In genomic region chr10:68553599-68553998, GRCh38 we compare ENCODE assay signal across 30 cellular contexts.
"Had no signal": no experiment of that assay in that cellular context is flagged by ENCODE, and none has a peak within 500 bp of the region (broad histone marks: within the 10 kb centered on the region; RNA-seq: fewer than 3 reads in every experiment).

No MANE protein-coding gene starts in this region.

- H3K27ac Mint-ChIP-seq: activated B cell treated with CpG ODN at 0.5 μM for 24 hours; activated CD8-positive, alpha-beta T cell treated with anti-CD3 and anti-CD28 coated beads for 36 hours; activated naive CD8-positive, alpha-beta T cell; activated T-helper 17 cell treated with anti-CD3 and anti-CD28 coated beads, Interleukin-2, amount 50 U/mL, for 72 hours; dendritic cell treated with granulocyte-macrophage colony-stimulating factor and Interleukin-4, amounts not matched to agents 40 ng/mL and 50 ng/mL, for 4 days had no signal

- H3K4me3 ChIP-seq: coronary artery, dorsolateral prefrontal cortex, esophagus muscularis mucosa, gastrocnemius medialis, heart left ventricle had no signal

- H3K9me3 ChIP-seq: esophagus muscularis mucosa, gastrocnemius medialis, heart left ventricle had no signal

- H3K4me3 Mint-ChIP-seq: activated B cell treated with CpG ODN at 0.5 μM for 24 hours; activated CD8-positive, alpha-beta T cell treated with anti-CD3 and anti-CD28 coated beads for 36 hours; activated naive CD8-positive, alpha-beta T cell; activated T-cell treated with anti-CD3 and anti-CD28 coated beads, Interleukin-2, amount 50 U/mL, for 4 hours; activated T-helper 17 cell treated with anti-CD3 and anti-CD28 coated beads, Interleukin-2, amount 50 U/mL, for 72 hours; central memory CD8-positive, alpha-beta T cell; dendritic cell treated with granulocyte-macrophage colony-stimulating factor and Interleukin-4, amounts not matched to agents 40 ng/mL and 50 ng/mL, for 4 days had no signal

- H3K4me1 ChIP-seq: gastrocnemius medialis, heart left ventricle had no signal

- H3K27ac ChIP-seq: brain microvascular endothelial cell, coronary artery, dorsolateral prefrontal cortex, esophagus muscularis mucosa, foreskin keratinocyte, gastrocnemius medialis, heart left ventricle, VCaP had no signal

- H3K9me3 Mint-ChIP-seq: activated B cell treated with CpG ODN at 0.5 μM for 24 hours; activated CD8-positive, alpha-beta T cell treated with anti-CD3 and anti-CD28 coated beads for 36 hours; activated T-cell treated with anti-CD3 and anti-CD28 coated beads, Interleukin-2, amount 50 U/mL, for 4 hours; activated T-helper 17 cell treated with anti-CD3 and anti-CD28 coated beads, Interleukin-2, amount 50 U/mL, for 72 hours; central memory CD8-positive, alpha-beta T cell; dendritic cell treated with granulocyte-macrophage colony-stimulating factor and Interleukin-4, amounts not matched to agents 40 ng/mL and 50 ng/mL, for 4 days had no signal

- DNase-seq: activated B cell treated with CpG ODN at 0.5 μM for 24 hours; activated CD4-positive, alpha-beta T cell treated with anti-CD3 and anti-CD28 coated beads for 48 hours; activated CD4-positive, alpha-beta T cell treated with anti-CD3 and anti-CD28 coated beads, Interleukin-2, amount 50 U/mL, for 1 hour; activated CD4-positive, alpha-beta T cell treated with anti-CD3 and anti-CD28 coated beads, Interleukin-2, amount 50 U/mL, for 48 hours; activated CD8-positive, alpha-beta memory T cell treated with anti-CD3 and anti-CD28 coated beads for 24 hours; activated CD8-positive, alpha-beta T cell treated with anti-CD3 and anti-CD28 coated beads for 36 hours; activated effector memory CD4-positive, alpha-beta T cell treated with Interleukin-2 at 50 U/mL for 16 hours; activated gamma-delta T cell treated with Interleukin-2 at 50 U/mL for 16 hours; activated naive CD4-positive, alpha-beta T cell treated with anti-CD3 and anti-CD28 coated beads, Interleukin-2, amount 50 U/mL, for 16 hours; activated naive CD4-positive, alpha-beta T cell treated with Interleukin-2 at 50 U/mL for 16 hours; activated T-cell treated with anti-CD3 and anti-CD28 coated beads, Interleukin-2, amount 50 U/mL, for 4 hours; amniotic stem cell; anterior cingulate cortex; brain microvascular endothelial cell; dorsolateral prefrontal cortex; effector memory CD4-positive, alpha-beta T cell; erythroblast; gastrocnemius medialis; glutamatergic neuron; heart left ventricle; T-helper 2 cell had no signal

- ATAC-seq: activated CD4-positive, CD25-positive, alpha-beta regulatory T cell treated with anti-CD3 and anti-CD28 coated beads, Interleukin-2, amount 50 U/mL, for 24 hours; activated CD8-positive, alpha-beta T cell treated with anti-CD3 and anti-CD28 coated beads for 36 hours; activated T-cell treated with anti-CD3 and anti-CD28 coated beads, Interleukin-2, amount 50 U/mL, for 4 hours; activated T-helper 17 cell treated with anti-CD3 and anti-CD28 coated beads, Interleukin-2, amount 50 U/mL, for 72 hours; foreskin keratinocyte; gastrocnemius medialis; heart left ventricle had no signal

- H3K36me3 ChIP-seq: brain microvascular endothelial cell, esophagus muscularis mucosa, gastrocnemius medialis, heart left ventricle had no signal

- H3K36me3 Mint-ChIP-seq: activated naive CD8-positive, alpha-beta T cell had no signal

- H3K4me1 Mint-ChIP-seq: activated B cell treated with CpG ODN at 0.5 μM for 24 hours; central memory CD8-positive, alpha-beta T cell had no signal

- H3K27me3 ChIP-seq: brain microvascular endothelial cell, esophagus muscularis mucosa, gastrocnemius medialis, heart left ventricle had no signal
